Comparison of ENCODE assay signal across 1 cellular context in genomic region chr1:10511494-10511885, GRCh38.
TF ChIP-seq lines count a peak whose summit lies in the region.

No MANE protein-coding gene starts in this region.

TF ChIP-seq in HCT116, 20 proteins besides CTCF, POLR2A, EP300 and RAD21 (continued from another document):
- TF ChIP-seq, protein P1, sequence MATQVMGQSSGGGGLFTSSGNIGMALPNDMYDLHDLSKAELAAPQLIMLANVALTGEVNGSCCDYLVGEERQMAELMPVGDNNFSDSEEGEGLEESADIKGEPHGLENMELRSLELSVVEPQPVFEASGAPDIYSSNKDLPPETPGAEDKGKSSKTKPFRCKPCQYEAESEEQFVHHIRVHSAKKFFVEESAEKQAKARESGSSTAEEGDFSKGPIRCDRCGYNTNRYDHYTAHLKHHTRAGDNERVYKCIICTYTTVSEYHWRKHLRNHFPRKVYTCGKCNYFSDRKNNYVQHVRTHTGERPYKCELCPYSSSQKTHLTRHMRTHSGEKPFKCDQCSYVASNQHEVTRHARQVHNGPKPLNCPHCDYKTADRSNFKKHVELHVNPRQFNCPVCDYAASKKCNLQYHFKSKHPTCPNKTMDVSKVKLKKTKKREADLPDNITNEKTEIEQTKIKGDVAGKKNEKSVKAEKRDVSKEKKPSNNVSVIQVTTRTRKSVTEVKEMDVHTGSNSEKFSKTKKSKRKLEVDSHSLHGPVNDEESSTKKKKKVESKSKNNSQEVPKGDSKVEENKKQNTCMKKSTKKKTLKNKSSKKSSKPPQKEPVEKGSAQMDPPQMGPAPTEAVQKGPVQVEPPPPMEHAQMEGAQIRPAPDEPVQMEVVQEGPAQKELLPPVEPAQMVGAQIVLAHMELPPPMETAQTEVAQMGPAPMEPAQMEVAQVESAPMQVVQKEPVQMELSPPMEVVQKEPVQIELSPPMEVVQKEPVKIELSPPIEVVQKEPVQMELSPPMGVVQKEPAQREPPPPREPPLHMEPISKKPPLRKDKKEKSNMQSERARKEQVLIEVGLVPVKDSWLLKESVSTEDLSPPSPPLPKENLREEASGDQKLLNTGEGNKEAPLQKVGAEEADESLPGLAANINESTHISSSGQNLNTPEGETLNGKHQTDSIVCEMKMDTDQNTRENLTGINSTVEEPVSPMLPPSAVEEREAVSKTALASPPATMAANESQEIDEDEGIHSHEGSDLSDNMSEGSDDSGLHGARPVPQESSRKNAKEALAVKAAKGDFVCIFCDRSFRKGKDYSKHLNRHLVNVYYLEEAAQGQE (IDR thresholded peaks at IDR 0.05; ENCODE audit: low read depth), result no peak
- TF ChIP-seq JUND (IDR thresholded peaks at IDR 0.05), result no peak
